8 cellular contexts compared by ENCODE assay signal in the genomic region with DNA sequence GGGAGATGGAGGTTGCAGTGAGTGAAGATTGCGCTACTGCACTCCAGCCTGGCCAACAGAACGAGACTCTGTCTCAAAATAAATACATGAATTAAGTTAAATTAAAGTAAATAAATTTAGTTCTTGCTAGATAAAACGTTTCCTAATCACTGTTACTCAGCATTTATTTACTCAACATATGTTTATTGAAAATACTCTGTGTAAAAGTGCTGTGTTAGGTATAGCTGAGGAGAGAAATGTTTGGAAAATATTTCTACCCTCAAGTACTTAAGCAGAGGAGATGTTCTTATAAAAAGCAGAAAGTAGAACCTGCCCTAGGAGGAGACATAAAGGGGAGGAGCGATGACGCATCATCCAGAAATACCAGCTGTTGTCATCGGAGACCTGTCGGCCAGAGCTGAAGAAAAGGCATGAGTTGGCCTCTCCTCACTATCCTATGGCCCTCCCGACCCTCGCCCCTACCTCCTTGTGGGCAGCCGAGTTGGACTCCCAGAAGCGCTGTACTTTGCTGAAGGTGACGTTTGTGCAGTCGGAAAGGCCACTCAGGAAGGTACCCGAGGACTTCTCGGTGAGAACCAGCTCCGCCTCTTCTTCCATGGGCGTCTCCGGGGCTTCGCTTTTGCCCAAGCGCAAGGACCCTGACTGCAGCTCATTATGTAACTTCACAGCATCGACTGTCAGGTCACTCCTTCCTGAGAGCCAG. TPM values are rescaled to one million over a fixed set of nuclear protein-coding genes. Genes with fewer than 3 reads are reported as not detected.
DNase-seq lines count a peak whose midpoint lies in the region; ATAC-seq, FAIRE-seq and TF ChIP-seq lines count a peak whose summit lies in the region.

No MANE protein-coding gene starts in this region.

- peaks cover 26% of the 10 kb centered on the region for H3K79me2 ChIP-seq in astrocyte (ENCODE audit: insufficient read depth, low read length)

- no peaks in the 10 kb centered on the region for H3K9me3 Mint-ChIP-seq in astrocyte (ENCODE audit: unreplicated experiment)

- H3K27ac Mint-ChIP-seq in astrocyte (ENCODE audit: unreplicated experiment): peak overlapping the region; percentile 95

- H3K36me3 Mint-ChIP-seq in astrocyte (ENCODE audit: low read depth, unreplicated experiment): peaks cover 7% of the 10 kb centered on the region

- H3K9ac ChIP-seq in astrocyte (ENCODE audit: low read length): peak overlapping the region; percentile 90
- H3K9ac ChIP-seq in iPS-20b (ENCODE audit: low read depth, low read length): peak overlapping the region; percentile 68; the same call in 1 of the 2 replicates
- H3K9ac ChIP-seq in skeletal muscle tissue (ENCODE audit: low read depth in 1 of 3, low read length in 3 of 3): peak overlapping the region; percentile 87 to 90 (median 88)

- FAIRE-seq in RCC 7860 (lab: Jason Lieb, UNC): peak; percentile 44
- FAIRE-seq in astrocyte (lab: Jason Lieb, UNC): no peak

- peak overlapping the region; percentile 94 for H3K4me2 ChIP-seq in astrocyte (ENCODE audit: low read length)

- H3K4me1 Mint-ChIP-seq in astrocyte (ENCODE audit: low read depth, unreplicated experiment): no peaks in the 10 kb centered on the region

- peak overlapping the region; percentile 92 for H3K4me3 Mint-ChIP-seq in astrocyte (ENCODE audit: unreplicated experiment)

- no peaks in the 10 kb centered on the region for H3K9me3 ChIP-seq in astrocyte (ENCODE audit: insufficient read depth, low read depth, low read length)
- no peaks in the 10 kb centered on the region for H3K9me3 ChIP-seq in iPS-20b (ENCODE audit: insufficient read depth, low read depth, low read length)
- no peaks in the 10 kb centered on the region for H3K9me3 ChIP-seq in skeletal muscle tissue (ENCODE audit: control insufficient read depth in 3 of 3, low read length in 3 of 3)

- H3K27ac ChIP-seq in astrocyte (ENCODE audit: low read depth, low read length) (peak overlapping the region; percentile 84), iPS-20b (ENCODE audit: low read length) (no peak overlapping the region), skeletal muscle tissue (ENCODE audit: low read depth, low read length) (peak overlapping the region; percentile 90)

- TF ChIP-seq CTCF in astrocyte (IDR thresholded peaks at IDR 0.05; ENCODE audit: insufficient read depth, low read depth, low read length): no peak

- DNase-seq in CMK (ENCODE audit: low read depth) (peak; percentile 21), RCC 7860 (ENCODE audit: low spot score) (peak; percentile 85), astrocyte (ENCODE audit: low read depth) (peak; percentile 70)

- peaks cover 22% of the 10 kb centered on the region for H3K36me3 ChIP-seq in astrocyte (ENCODE audit: insufficient read depth, low read length)
- H3K36me3 ChIP-seq in iPS-20b (ENCODE audit: insufficient read depth, low read depth, low read length): peaks cover 30% of the 10 kb centered on the region
- peaks cover 7 to 11% (median 8%) of the 10 kb centered on the region in 3 donors for H3K36me3 ChIP-seq in skeletal muscle tissue (ENCODE audit: control insufficient read depth in 3 of 3, insufficient read depth in 3 of 3, low read length in 3 of 3)

- H3K27me3 ChIP-seq in astrocyte (ENCODE audit: insufficient read depth, low read length) (no peaks in the 10 kb centered on the region), iPS-20b (ENCODE audit: insufficient read depth, low read length) (no peaks in the 10 kb centered on the region), skeletal muscle tissue (ENCODE audit: control insufficient read depth in 3 of 3, insufficient read depth in 3 of 3, low read length in 3 of 3) (no peaks in the 10 kb centered on the region)

- H3K27me3 Mint-ChIP-seq in astrocyte (ENCODE audit: low read depth, unreplicated experiment): no peaks in the 10 kb centered on the region

- peaks cover 6% of the 10 kb centered on the region for H4K20me1 ChIP-seq in astrocyte (ENCODE audit: insufficient read depth, low read length)

- H2AFZ ChIP-seq in astrocyte (ENCODE audit: low read depth, low read length): peak overlapping the region; percentile 68

- peak; percentile 42 for ATAC-seq in HG02798 (IDR thresholded peaks at IDR 0.05; ENCODE audit: poor library complexity, unreplicated experiment)
- no peak for ATAC-seq in GM21367 (IDR thresholded peaks at IDR 0.05; ENCODE audit: unreplicated experiment)
- ATAC-seq in HG02623 (IDR thresholded peaks at IDR 0.05; ENCODE audit: unreplicated experiment): no peak

- H3K4me3 ChIP-seq in astrocyte (ENCODE audit: insufficient read depth, low read depth, low read length) (peak overlapping the region; percentile 88), iPS-20b (ENCODE audit: low read length) (peak overlapping the region; percentile 74), skeletal muscle tissue (ENCODE audit: low read length in 3 of 3) (peak overlapping the region; percentile 79 to 97 (median 95))

- peaks cover 9% of the 10 kb centered on the region for H3K4me1 ChIP-seq in astrocyte (ENCODE audit: insufficient read depth, low read length)
- peaks cover 4% of the 10 kb centered on the region; the same call in 1 of the 2 replicates for H3K4me1 ChIP-seq in iPS-20b (ENCODE audit: insufficient read depth, low read length)
- peaks cover 12 to 18% (median 16%) of the 10 kb centered on the region in 3 donors for H3K4me1 ChIP-seq in skeletal muscle tissue (ENCODE audit: control insufficient read depth in 3 of 3, insufficient read depth in 3 of 3, low read length in 3 of 3)

RNA-seq across cellular contexts. Expression of a gene that starts 1.1 kb away (rescaled TPM):
- total RNA-seq in astrocyte (45.0 and 52.1 TPM in 2 replicates), skeletal muscle tissue (15.1 TPM)

RNA-seq across cellular contexts. Expression of a gene that starts 26.0 kb away (rescaled TPM):
- 706 and 719 TPM in 2 replicates for total RNA-seq in astrocyte
- 57.9 TPM for total RNA-seq in skeletal muscle tissue

RNA-seq across cellular contexts. Expression of a gene that starts 45.8 kb away (rescaled TPM):
- total RNA-seq in astrocyte: 37.9 and 38.6 TPM in 2 replicates
- 27.1 TPM for total RNA-seq in skeletal muscle tissue

RNA-seq across cellular contexts. Expression of a gene that starts 46.0 kb away (rescaled TPM):
- total RNA-seq in astrocyte (51.1 and 53.5 TPM in 2 replicates), skeletal muscle tissue (32.4 TPM)

Comparison
In these comparisons a context has a peak if more than half of its experiments do, and no peak if none do; other contexts are left out.
1. DNase-seq: peak in every context shown above with its lines; median percentile 85 in RCC 7860; 70 in astrocyte; 21 in CMK.
2. RNA of a gene that starts 26.0 kb away (total RNA-seq): 706 to 719 TPM in astrocyte; 57.9 TPM in skeletal muscle tissue (single experiment); every median in the first group is over 10 times any median in the second.
3. Peak in every context shown above with its lines, with median percentiles within 50 percentile points of each other: H3K4me3 ChIP-seq and H3K9ac ChIP-seq.